ENCODE assay signal across 26 cellular contexts in genomic region chr11:109708184-109708583, GRCh38.
"Had no signal": no experiment of that assay in that cellular context is flagged by ENCODE, and none has a peak within 500 bp of the region (broad histone marks: within the 10 kb centered on the region; RNA-seq: fewer than 3 reads in every experiment).

No MANE protein-coding gene starts in this region.

- DNase-seq: activated B cell treated with CpG ODN at 0.5 μM for 24 hours; activated CD4-positive, alpha-beta T cell treated with anti-CD3 and anti-CD28 coated beads for 1 hour; activated CD4-positive, alpha-beta T cell treated with anti-CD3 and anti-CD28 coated beads, Interleukin-2, amount 10 ng/mL, durations not matched to agents 24 days and 14 days; activated CD4-positive, alpha-beta T cell treated with anti-CD3 and anti-CD28 coated beads, Interleukin-2, amount 50 U/mL, for 48 hours; activated CD8-positive, alpha-beta memory T cell treated with anti-CD3 and anti-CD28 coated beads, Interleukin-2, amount 10 ng/mL, durations not matched to agents 7 days and 5 days; activated effector memory CD4-positive, alpha-beta T cell treated with anti-CD3 and anti-CD28 coated beads, Interleukin-2, amount 50 U/mL, for 16 hours; activated naive CD4-positive, alpha-beta T cell treated with Interleukin-2 at 50 U/mL for 16 hours; activated naive CD8-positive, alpha-beta T cell treated with anti-CD3 and anti-CD28 coated beads, Interleukin-2, amount 50 U/mL, for 24 hours; activated T-cell treated with anti-CD3 and anti-CD28 coated beads, Interleukin-2, amount 50 U/mL, for 4 hours; amygdala; brain microvascular endothelial cell; MM.1S; NCI-H1105; NCI-H1436; NCI-H187 treated with DMSO at 0.1 percent for 48 hours; NCI-H2081 treated with DMSO at 0.1 percent for 48 hours; NCI-H345; NCI-H510A; NCI-H748 treated with DMSO at 0.1 percent for 48 hours; Peyer's patch; SHP77; T-helper 17 cell; T-helper 9 cell had no signal

- H3K4me1 ChIP-seq: Peyer's patch, SJSA1 had no signal

- ATAC-seq: activated CD8-positive, alpha-beta memory T cell treated with anti-CD3 and anti-CD28 coated beads, Interleukin-2, amount 10 ng/mL, durations not matched to agents 7 days and 5 days; activated naive CD4-positive, alpha-beta T cell treated with anti-CD3 and anti-CD28 coated beads, Interleukin-2, amount 50 U/mL, for 72 hours; activated naive CD8-positive, alpha-beta T cell treated with anti-CD3 and anti-CD28 coated beads, Interleukin-2, amount 50 U/mL, for 24 hours; activated T-cell treated with anti-CD3 and anti-CD28 coated beads, Interleukin-2, amount 50 U/mL, for 4 hours; T-helper 17 cell had no signal

- H3K27ac ChIP-seq: brain microvascular endothelial cell, cardiac muscle cell, Peyer's patch, SJSA1 had no signal

- H3K4me3 ChIP-seq: cardiac muscle cell, Peyer's patch, SJSA1 had no signal

- H3K27me3 ChIP-seq: brain microvascular endothelial cell, cardiac muscle cell, Peyer's patch, SJSA1 had no signal

- H3K9me3 ChIP-seq: Peyer's patch, SJSA1 had no signal

- H3K36me3 ChIP-seq: brain microvascular endothelial cell, cardiac muscle cell, Peyer's patch, SJSA1 had no signal
